Comparison of ENCODE assay signal across 9 cellular contexts in genomic region chr1:19384113-19384512, GRCh38.
DNase-seq lines count a peak whose midpoint lies in the region; ATAC-seq, FAIRE-seq and TF ChIP-seq lines count a peak whose summit lies in the region.
"Had no signal": no experiment of that assay in that cellular context is flagged by ENCODE, and none has a peak within 500 bp of the region (broad histone marks: within the 10 kb centered on the region; RNA-seq: fewer than 3 reads in every experiment).

No MANE protein-coding gene starts in this region.

- no peak overlapping the region for H3K4me3 ChIP-seq in fibroblast of mammary gland (ENCODE audit: control insufficient read depth, low read depth, low read length)

- TF ChIP-seq CTCF in fibroblast of mammary gland (conservative IDR thresholded peaks at IDR 0.05; ENCODE audit: control insufficient read depth, insufficient read depth, low read depth, low read length), result no peak

- DNase-seq in NCI-H2029 (lab: John Stamatoyannopoulos, UW), result peak; percentile 57
- no peak for DNase-seq in NCI-H2029 treated with DMSO at 0.1 percent for 48 hours (lab: John Stamatoyannopoulos, UW)
- peak; percentile 56 for DNase-seq in RCC 7860 (ENCODE audit: low spot score)
- peak; percentile 57 for DNase-seq in fibroblast of mammary gland (ENCODE audit: low read depth)
- peak; percentile 62 for DNase-seq in smooth muscle cell of the brain vasculature (ENCODE audit: low read depth, low spot score)
- DNase-seq in NCI-H748 treated with DMSO at 0.1 percent for 48 hours (lab: John Stamatoyannopoulos, UW), result no peak
- no peak for DNase-seq in GM19240 (ENCODE audit: insufficient read length, low spot score)
- DNase-seq: NCI-H2081 had no signal

- no peak for ATAC-seq in GM21825 (IDR thresholded peaks at IDR 0.05; ENCODE audit: unreplicated experiment)

- FAIRE-seq in RCC 7860 (lab: Jason Lieb, UNC), result no peak

Comparison
In these comparisons a context has a peak if more than half of its experiments do, and no peak if none do; other contexts are left out.
1. DNase-seq: peak in NCI-H2029 (single experiment), RCC 7860 (single experiment), fibroblast of mammary gland (single experiment) and smooth muscle cell of the brain vasculature (single experiment); none in NCI-H2029 treated with DMSO at 0.1 percent for 48 hours (single experiment), NCI-H748 treated with DMSO at 0.1 percent for 48 hours (single experiment) and GM19240 (single experiment).